1 cellular context compared by ENCODE assay signal in the genomic region with DNA sequence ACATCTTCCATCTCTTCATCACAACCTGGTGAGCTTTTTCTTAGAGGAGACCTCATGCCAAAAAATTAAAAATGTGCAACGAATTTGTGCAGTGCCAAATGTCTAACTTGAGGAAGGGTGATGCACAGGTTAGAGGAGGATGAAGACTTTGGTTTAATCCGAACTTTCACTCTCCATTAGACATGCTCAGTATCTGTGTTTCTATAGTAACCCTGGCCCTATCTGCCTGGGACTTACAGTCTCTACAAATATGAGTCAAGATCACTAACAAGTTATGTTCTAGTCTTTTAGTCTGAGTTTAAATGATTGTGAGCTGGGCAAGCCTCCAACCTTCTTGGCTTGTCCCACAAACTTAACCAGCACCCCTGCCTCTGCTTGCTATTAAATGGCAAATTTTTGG.
TF ChIP-seq lines count a peak whose summit lies in the region.

No MANE protein-coding gene starts in this region.

TF ChIP-seq in GM12878, 131 proteins besides CTCF, POLR2A, EP300 and RAD21 (continued from another document):
- TF ChIP-seq CHD1 (IDR thresholded peaks at IDR 0.05; ENCODE audit: low read depth, low read length) (no peak), HDAC6 (IDR thresholded peaks at IDR 0.05; ENCODE audit: unreplicated experiment) (no peak), EED (IDR thresholded peaks at IDR 0.05; ENCODE audit: low read depth) (no peak), MYC (IDR thresholded peaks at IDR 0.05; ENCODE audit: insufficient read depth, insufficient read length, insufficient replicate concordance, low read length, severe bottlenecking) (no peak), RFX5 (IDR thresholded peaks at IDR 0.05; ENCODE audit: low read depth, low read length) (no peak), RUNX3 (IDR thresholded peaks at IDR 0.05; ENCODE audit: low read length) (no peak), GABPA (IDR thresholded peaks at IDR 0.05; ENCODE audit: low read depth) (no peak)
- TF ChIP-seq, protein P1, sequence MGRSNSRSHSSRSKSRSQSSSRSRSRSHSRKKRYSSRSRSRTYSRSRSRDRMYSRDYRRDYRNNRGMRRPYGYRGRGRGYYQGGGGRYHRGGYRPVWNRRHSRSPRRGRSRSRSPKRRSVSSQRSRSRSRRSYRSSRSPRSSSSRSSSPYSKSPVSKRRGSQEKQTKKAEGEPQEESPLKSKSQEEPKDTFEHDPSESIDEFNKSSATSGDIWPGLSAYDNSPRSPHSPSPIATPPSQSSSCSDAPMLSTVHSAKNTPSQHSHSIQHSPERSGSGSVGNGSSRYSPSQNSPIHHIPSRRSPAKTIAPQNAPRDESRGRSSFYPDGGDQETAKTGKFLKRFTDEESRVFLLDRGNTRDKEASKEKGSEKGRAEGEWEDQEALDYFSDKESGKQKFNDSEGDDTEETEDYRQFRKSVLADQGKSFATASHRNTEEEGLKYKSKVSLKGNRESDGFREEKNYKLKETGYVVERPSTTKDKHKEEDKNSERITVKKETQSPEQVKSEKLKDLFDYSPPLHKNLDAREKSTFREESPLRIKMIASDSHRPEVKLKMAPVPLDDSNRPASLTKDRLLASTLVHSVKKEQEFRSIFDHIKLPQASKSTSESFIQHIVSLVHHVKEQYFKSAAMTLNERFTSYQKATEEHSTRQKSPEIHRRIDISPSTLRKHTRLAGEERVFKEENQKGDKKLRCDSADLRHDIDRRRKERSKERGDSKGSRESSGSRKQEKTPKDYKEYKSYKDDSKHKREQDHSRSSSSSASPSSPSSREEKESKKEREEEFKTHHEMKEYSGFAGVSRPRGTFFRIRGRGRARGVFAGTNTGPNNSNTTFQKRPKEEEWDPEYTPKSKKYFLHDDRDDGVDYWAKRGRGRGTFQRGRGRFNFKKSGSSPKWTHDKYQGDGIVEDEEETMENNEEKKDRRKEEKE (IDR thresholded peaks at IDR 0.05) = no peak
- TF ChIP-seq, protein P2, sequence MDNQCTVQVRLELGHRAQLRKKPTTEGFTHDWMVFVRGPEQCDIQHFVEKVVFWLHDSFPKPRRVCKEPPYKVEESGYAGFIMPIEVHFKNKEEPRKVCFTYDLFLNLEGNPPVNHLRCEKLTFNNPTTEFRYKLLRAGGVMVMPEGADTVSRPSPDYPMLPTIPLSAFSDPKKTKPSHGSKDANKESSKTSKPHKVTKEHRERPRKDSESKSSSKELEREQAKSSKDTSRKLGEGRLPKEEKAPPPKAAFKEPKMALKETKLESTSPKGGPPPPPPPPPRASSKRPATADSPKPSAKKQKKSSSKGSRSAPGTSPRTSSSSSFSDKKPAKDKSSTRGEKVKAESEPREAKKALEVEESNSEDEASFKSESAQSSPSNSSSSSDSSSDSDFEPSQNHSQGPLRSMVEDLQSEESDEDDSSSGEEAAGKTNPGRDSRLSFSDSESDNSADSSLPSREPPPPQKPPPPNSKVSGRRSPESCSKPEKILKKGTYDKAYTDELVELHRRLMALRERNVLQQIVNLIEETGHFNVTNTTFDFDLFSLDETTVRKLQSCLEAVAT (IDR thresholded peaks at IDR 0.05) = no peak
